9 cellular contexts compared by ENCODE assay signal in genomic region chr17:38873646-38874380, GRCh38. TPM values are rescaled to one million over a fixed set of nuclear protein-coding genes. Genes with fewer than 3 reads are reported as not detected.
DNase-seq lines count a peak whose midpoint lies in the region; ATAC-seq and TF ChIP-seq lines count a peak whose summit lies in the region.
"Had no signal": no experiment of that assay in that cellular context is flagged by ENCODE, and none has a peak within 500 bp of the region (broad histone marks: within the 10 kb centered on the region; RNA-seq: fewer than 3 reads in every experiment).

No MANE protein-coding gene starts in this region.

- POLR2A ChIA-PET in HCT116 (lab: Charles Lee): interaction anchor here (2.8 kb wide), 1 partner anchor 20 kb away, joined by 20 read pairs; the partner anchor contains the start of gene RPL23

- CTCF ChIA-PET in HCT116 (lab: Charles Lee): no interaction called here

- H3K36me3 ChIP-seq in HCT116 (ENCODE audit: control insufficient read depth in 1 of 2, insufficient read depth in 2 of 2, low read length in 2 of 2): peaks cover 6 to 9% of the 10 kb centered on the region in 2 experiments; a peak in 2 of 4 replicates
- H3K36me3 ChIP-seq in BE2C: 0 out of 2 replicates have a peak, but pooled peaks cover 3% of the 10 kb centered on the region

- intact Hi-C loops in HCT116 (cut with micrococcal nuclease): no loop called here

- H3K4me3 ChIP-seq in HCT116 (replicated peaks in 1 of 2; ENCODE audit: low read depth in 1 of 2, low read length in 2 of 2) (peak overlapping the region in 1 of 2 experiments; percentile 11; a peak in 1 of 4 replicates), BE2C (ENCODE audit: low read depth, low read length) (no peak overlapping the region)

- TF ChIP-seq CTCF in 22Rv1 (IDR thresholded peaks at IDR 0.05) (no peak), HCT116 (IDR thresholded peaks at IDR 0.05 in 2 of 3, conservative IDR thresholded peaks at IDR 0.05 in 1 of 3; ENCODE audit: borderline replicate concordance in 1 of 3, insufficient read depth in 1 of 3, low read depth in 2 of 3, low read length in 2 of 3) (no peak), brain (conservative IDR thresholded peaks at IDR 0.05) (no peak), BE2C (IDR thresholded peaks at IDR 0.05; ENCODE audit: low read depth, low read length) (no peak)

- H3K36me3 Mint-ChIP-seq in brain (peaks cover 10% of the 10 kb centered on the region), naive B cell (peaks cover 0 to 5% of the 10 kb centered on the region in 2 donors)

- no peak for TF ChIP-seq RAD21 in HCT116 (IDR thresholded peaks at IDR 0.05; ENCODE audit: low read depth)

- no peaks in the 10 kb centered on the region for H3K9me2 ChIP-seq in HCT116 (ENCODE audit: insufficient read depth)

- H3K27ac ChIP-seq in 22Rv1 (peak overlapping the region; percentile 93), HCT116 (ENCODE audit: low read depth, low read length) (peak overlapping the region; percentile 49)

- RAD21 ChIA-PET in HCT116 (lab: Charles Lee; ENCODE audit: low non-redundant PET in 1 of 2, low total read pairs in 2 of 2, uncharacterized antibody in 2 of 2, unreplicated experiment in 2 of 2): no interaction called here

- peak overlapping the region; percentile 85 for H3K4me2 ChIP-seq in HCT116 (ENCODE audit: low read length)

- H3K79me2 ChIP-seq in HCT116 (ENCODE audit: insufficient read depth, low read length): peaks cover 84% of the 10 kb centered on the region

- H3K4me1 ChIP-seq in HCT116 (ENCODE audit: control insufficient read depth in 1 of 2, insufficient read depth in 2 of 2, low read length in 2 of 2) (peaks cover 54 to 82% of the 10 kb centered on the region in 2 experiments), BE2C (peaks cover 9% of the 10 kb centered on the region; the same call in 1 of the 2 replicates)

- H3K9ac ChIP-seq in HCT116 (ENCODE audit: low read length): peak overlapping the region; percentile 35

- H3K27ac Mint-ChIP-seq in brain (peak overlapping the region; percentile 70 to 95 (median 77)), naive B cell (peak overlapping the region in 5 of 6 donors; percentile 42 to 99 (median 58))

- no peak overlapping the region for H2AFZ ChIP-seq in HCT116 (ENCODE audit: low read depth, low read length, poor library complexity, severe bottlenecking)

- H3K27me3 ChIP-seq in HCT116 (ENCODE audit: insufficient read depth, low read length): no peaks in the 10 kb centered on the region
- no peaks in the 10 kb centered on the region for H3K27me3 ChIP-seq in BE2C

- H3K27me3 Mint-ChIP-seq in brain (peaks cover 18% of the 10 kb centered on the region), naive B cell (no peaks in the 10 kb centered on the region)

- H3K4me1 Mint-ChIP-seq in brain (peaks cover 80% of the 10 kb centered on the region), naive B cell (peaks cover 67 to 90% (median 82%) of the 10 kb centered on the region in 3 donors)

- H3K9me3 ChIP-seq in HCT116 (ENCODE audit: control insufficient read depth in 1 of 2, insufficient read depth in 1 of 2, low read depth in 1 of 2, low read length in 2 of 2) (no peaks in the 10 kb centered on the region), BE2C (no peaks in the 10 kb centered on the region)

- no TSS peak for BruUV-seq in HCT116 (replicated peaks; lab: Mats Ljungman, UMichigan)

- H3K9me3 Mint-ChIP-seq in brain: peaks cover 0 to 8% (median 2%) of the 10 kb centered on the region in 5 experiments
- no peaks in the 10 kb centered on the region for H3K9me3 Mint-ChIP-seq in naive B cell

- no peak for ATAC-seq in HCT116
- ATAC-seq in naive B cell (ENCODE audit: low read depth in 2 of 2): no peak
- no peak for ATAC-seq in HG02970 (IDR thresholded peaks at IDR 0.05; ENCODE audit: low FRiP score, unreplicated experiment)

- no peak for TF ChIP-seq POLR2A in HCT116 (IDR thresholded peaks at IDR 0.05; ENCODE audit: borderline replicate concordance, extremely low read depth, insufficient read depth, insufficient read length)

- DNase-seq in HCT116 (ENCODE audit: low read depth, low spot score) (no peak), naive B cell (no peak), NCI-H524 treated with DMSO at 0.1 percent for 48 hours (lab: John Stamatoyannopoulos, UW) (no peak), BE2C (no peak), islet precursor cell (no peak)
- DNase-seq: NCI-H526 treated with DMSO at 0.1 percent for 48 hours had no signal

- H3K4me3 Mint-ChIP-seq in brain: peak overlapping the region; percentile 62 to 95 (median 92)
- H3K4me3 Mint-ChIP-seq in naive B cell: peak overlapping the region in 5 of 8 donors; percentile 16 to 99 (median 40)

- H4K20me1 ChIP-seq in HCT116 (ENCODE audit: insufficient read depth): no peaks in the 10 kb centered on the region

TF ChIP-seq in HCT116, 20 proteins besides CTCF, POLR2A, EP300 and RAD21:
- TF ChIP-seq ZFX (IDR thresholded peaks at IDR 0.05) (no peak), ZBTB33 (IDR thresholded peaks at IDR 0.05; ENCODE audit: extremely low read depth, insufficient replicate concordance, low read length) (no peak), FOSL1 (IDR thresholded peaks at IDR 0.05; ENCODE audit: low read depth) (no peak)

RNA-seq across cellular contexts. Expression of gene LASP1, which starts 4.0 kb away (rescaled TPM):
- total RNA-seq in HCT116 (2021; ENCODE audit: unreplicated experiment): 149 TPM
- polyA plus RNA-seq in HCT116 (2012): 126 and 129 TPM in 2 replicates
- polyA plus RNA-seq in brain (ENCODE audit: insufficient read depth, low read depth, low replicate concordance): 108 TPM
- 10 to 100 TPM; 28.4 to 47.4 (median 41.8) TPM for polyA plus RNA-seq in naive B cell (ENCODE audit: low read depth in 6 of 6)
- polyA plus RNA-seq in BE2C (2012; ENCODE audit: insufficient read depth, insufficient read length, low read depth): 76.5 TPM

RNA-seq across cellular contexts. Expression of gene RPL23, which starts 20.3 kb away (rescaled TPM):
- 1,631 TPM for total RNA-seq in HCT116 (2021; ENCODE audit: unreplicated experiment)
- 2,133 and 2,505 TPM in 2 replicates for polyA plus RNA-seq in HCT116 (2012)
- polyA plus RNA-seq in brain (ENCODE audit: insufficient read depth, low read depth, low replicate concordance) (2,078 TPM), naive B cell (ENCODE audit: low read depth in 6 of 6) (1,000 to 10,000 TPM in 5 of 6 donors, 100 to 1,000 TPM in 1; 798 to 1,720 (median 1,485) TPM)
- 917 TPM for polyA plus RNA-seq in BE2C (2012; ENCODE audit: insufficient read depth, insufficient read length, low read depth)

RNA-seq across cellular contexts. Expression of gene CWC25, which starts 48.7 kb away (rescaled TPM):
- total RNA-seq in HCT116 (2021; ENCODE audit: unreplicated experiment): 23.9 TPM
- polyA plus RNA-seq in HCT116 (2012): 14.1 and 17.2 TPM in 2 replicates
- polyA plus RNA-seq in brain (ENCODE audit: insufficient read depth, low read depth, low replicate concordance): 9.2 TPM
- polyA plus RNA-seq in naive B cell (ENCODE audit: low read depth in 6 of 6): 10 to 100 TPM in 4 of 6 donors, 1 to 10 TPM in 2; 9.2 to 13.4 (median 11.5) TPM
- 30.8 TPM for polyA plus RNA-seq in BE2C (2012; ENCODE audit: insufficient read depth, insufficient read length, low read depth)
